13 cellular contexts compared by ENCODE assay signal in the genomic region with DNA sequence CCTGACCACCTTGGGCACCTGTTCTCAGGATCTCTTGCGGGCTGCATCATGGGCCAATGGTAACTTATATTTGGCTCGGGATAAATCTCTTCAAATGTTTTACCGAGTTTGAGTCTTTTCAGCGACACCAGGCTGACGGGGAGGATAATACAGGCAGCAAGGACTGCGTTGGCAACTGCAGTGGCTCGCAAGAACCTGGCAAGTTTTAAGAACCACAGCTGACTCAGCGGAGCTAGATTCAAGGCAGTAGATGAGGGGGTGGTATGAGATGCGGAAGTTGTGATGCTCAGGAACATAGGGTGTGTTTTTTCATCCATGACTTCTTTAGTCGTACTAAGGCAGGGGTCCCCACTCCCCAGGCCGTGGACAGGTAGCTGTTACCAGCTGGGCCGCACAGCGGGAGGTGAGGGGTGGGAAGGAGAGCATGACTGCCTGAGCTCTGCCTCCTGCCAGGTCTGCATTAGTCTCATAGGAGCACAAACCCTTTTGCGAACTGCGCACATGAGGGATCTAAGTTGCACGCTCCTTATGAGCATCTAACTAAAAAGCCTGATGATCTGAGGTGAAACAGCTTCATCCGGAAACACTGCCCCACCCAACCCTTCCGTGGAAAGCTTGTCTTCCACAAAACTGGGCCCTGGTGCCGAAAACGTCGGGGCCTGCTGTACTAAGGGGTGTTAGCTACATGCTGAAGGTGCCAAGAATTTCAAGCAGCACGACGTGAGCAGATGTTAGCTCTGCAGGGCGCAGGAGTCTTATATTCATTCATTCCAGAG.
"Had no signal": no experiment of that assay in that cellular context is flagged by ENCODE, and none has a peak within 500 bp of the region (broad histone marks: within the 10 kb centered on the region; RNA-seq: fewer than 3 reads in every experiment).

No MANE protein-coding gene starts in this region.

- DNase-seq: activated CD4-positive, alpha-beta memory T cell treated with anti-CD3 and anti-CD28 coated beads for 36 hours; activated naive CD4-positive, alpha-beta T cell treated with Interleukin-2 at 50 U/mL for 16 hours; activated naive CD8-positive, alpha-beta T cell treated with anti-CD3 and anti-CD28 coated beads, Interleukin-2, amount 10 ng/mL, durations not matched to agents 7 days and 5 days; activated T-cell treated with anti-CD3 and anti-CD28 coated beads, Interleukin-2, amount 50 U/mL, for 24 hours; effector memory CD4-positive, alpha-beta T cell; foreskin fibroblast; right lobe of liver; stimulated activated CD4-positive, alpha-beta T cell treated with anti-CD3 and anti-CD28 coated beads, Interleukin-4, amount 100 ng/mL, for 24 hours; T-helper 2 cell had no signal

- H3K4me3 ChIP-seq: cardiac muscle cell, lung, right lobe of liver, smooth muscle cell, thoracic aorta had no signal
